Comparison of ENCODE assay signal across 8 cellular contexts in the genomic region with DNA sequence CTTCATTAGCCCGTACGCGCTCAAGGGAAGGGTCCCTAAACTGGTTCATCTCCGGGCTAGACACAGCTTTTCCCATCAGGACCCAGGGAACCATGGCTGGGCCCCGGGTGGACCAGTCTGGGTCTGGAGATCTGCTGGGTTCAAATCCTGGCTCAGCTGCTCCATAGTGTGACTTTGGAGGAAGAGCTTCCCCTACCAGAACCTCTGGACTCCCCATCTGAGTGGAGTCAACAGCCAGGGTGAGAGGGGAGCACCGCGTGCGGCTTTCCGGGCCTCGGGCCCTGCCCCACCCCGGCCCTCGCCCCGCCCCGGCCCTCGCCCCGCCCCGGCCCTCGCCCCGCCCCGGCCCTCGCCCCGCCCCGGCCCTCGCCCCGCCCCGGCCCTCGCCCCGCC. TPM values are rescaled to one million over a fixed set of nuclear protein-coding genes. Genes with fewer than 3 reads are reported as not detected.
DNase-seq lines count a peak whose midpoint lies in the region; TF ChIP-seq lines count a peak whose summit lies in the region.

No MANE protein-coding gene starts in this region.

- H3K4me1 ChIP-seq in Karpas-422 (ENCODE audit: low read length) (peaks cover 23% of the 10 kb centered on the region), osteoblast (ENCODE audit: insufficient read depth, low read length) (peaks cover 3% of the 10 kb centered on the region)

- H3K9me3 Mint-ChIP-seq in osteocyte (ENCODE audit: unreplicated experiment): no peaks in the 10 kb centered on the region

- H3K79me2 ChIP-seq in Karpas-422 (ENCODE audit: low read length) (no peaks in the 10 kb centered on the region), osteoblast (ENCODE audit: insufficient read depth, low read length) (no peaks in the 10 kb centered on the region)

- H3K36me3 ChIP-seq in Karpas-422 (ENCODE audit: insufficient read depth, low read length) (no peaks in the 10 kb centered on the region), osteoblast (ENCODE audit: insufficient read depth, low read length) (no peaks in the 10 kb centered on the region)

- H3K27me3 ChIP-seq in Karpas-422 (ENCODE audit: low read length): no peaks in the 10 kb centered on the region
- H3K27me3 ChIP-seq in osteoblast (ENCODE audit: insufficient read depth, low read length): no peaks in the 10 kb centered on the region

- H3K4me3 ChIP-seq in Karpas-422 (ENCODE audit: low read length) (no peak overlapping the region), coronary artery (peak overlapping the region; percentile 87), osteoblast (ENCODE audit: insufficient read depth, low read length) (no peak overlapping the region)

- peaks cover 8% of the 10 kb centered on the region for H3K4me1 Mint-ChIP-seq in osteocyte (ENCODE audit: unreplicated experiment)

- H3K9me3 ChIP-seq in Karpas-422 (ENCODE audit: low read length): no peaks in the 10 kb centered on the region
- no peaks in the 10 kb centered on the region for H3K9me3 ChIP-seq in osteoblast (ENCODE audit: low read depth, low read length)

- H3K27ac Mint-ChIP-seq in osteocyte (ENCODE audit: unreplicated experiment): no peak overlapping the region

- H3K4me2 ChIP-seq in Karpas-422 (ENCODE audit: low read depth, low read length, poor library complexity, severe bottlenecking): no peak overlapping the region
- H3K4me2 ChIP-seq in osteoblast (ENCODE audit: insufficient read depth, low read length): peak overlapping the region; percentile 48

- no peaks in the 10 kb centered on the region for H3K36me3 Mint-ChIP-seq in osteocyte (ENCODE audit: unreplicated experiment)

- H3K4me3 Mint-ChIP-seq in osteocyte (ENCODE audit: unreplicated experiment): no peak overlapping the region

- no peaks in the 10 kb centered on the region for H3K27me3 Mint-ChIP-seq in osteocyte (ENCODE audit: unreplicated experiment)

- H3K27ac ChIP-seq in Karpas-422 (ENCODE audit: low read length): no peak overlapping the region
- H3K27ac ChIP-seq in coronary artery: peak overlapping the region in 1 of 2 donors; percentile 76
- H3K27ac ChIP-seq in osteoblast (ENCODE audit: low read depth, low read length): no peak overlapping the region

- DNase-seq in Caki2 (ENCODE audit: low read depth): peak; percentile 12
- peak; percentile 62 for DNase-seq in Karpas-422
- no peak for DNase-seq in coronary artery (ENCODE audit: low spot score)
- DNase-seq in osteoblast (ENCODE audit: insufficient read length, low spot score, missing footprints): no peak
- DNase-seq in osteocyte (ENCODE audit: extremely low spot score, unreplicated experiment): no peak
- DNase-seq in NCI-H524 treated with DMSO at 0.1 percent for 48 hours (lab: John Stamatoyannopoulos, UW): no peak
- no peak for DNase-seq in H4 (ENCODE audit: low spot score)
- no peak for DNase-seq in DMS153 treated with DMSO at 0.1 percent for 48 hours (lab: John Stamatoyannopoulos, UW; ENCODE audit: unreplicated experiment)

- no peaks in the 10 kb centered on the region for H3K9me2 ChIP-seq in Karpas-422 (replicated peaks; ENCODE audit: insufficient read depth, low read length)

- no peak overlapping the region for H2AFZ ChIP-seq in Karpas-422 (ENCODE audit: low read length)
- H2AFZ ChIP-seq in osteoblast (ENCODE audit: low read length): no peak overlapping the region

- H4K20me1 ChIP-seq in Karpas-422 (ENCODE audit: insufficient read depth, low read depth, low read length): no peaks in the 10 kb centered on the region; the same call in 1 of the 2 replicates
- H4K20me1 ChIP-seq in osteoblast (ENCODE audit: insufficient read depth, low read length): no peaks in the 10 kb centered on the region

- in situ Hi-C loops in Caki2 (cut with HindIII; ENCODE audit: low pct_unique_long_range_greater_than_20kb, low sequenced_read_pairs): no loop called here

- no peak for TF ChIP-seq CTCF in coronary artery (IDR thresholded peaks at IDR 0.05)
- TF ChIP-seq CTCF in osteoblast (IDR thresholded peaks at IDR 0.05; ENCODE audit: extremely low read depth, low read depth, low read length): no peak
- no peak for TF ChIP-seq CTCF in osteocyte (IDR thresholded peaks at IDR 0.05)

- no peak overlapping the region for H3K9ac ChIP-seq in Karpas-422 (ENCODE audit: low read length)

RNA-seq across cellular contexts. Expression of a gene that starts 41.2 kb away (rescaled TPM):
- 0.24 TPM in 1 of 2 replicates, not detected in the other for total RNA-seq in Caki2 (2014; rRNA removed; shearing (Covaris generic); ENCODE audit: low replicate concordance)
- total RNA-seq in Karpas-422 (2014; rRNA removed; shearing (Covaris generic); ENCODE audit: low replicate concordance): 0.47 TPM in 1 of 2 replicates, not detected in the other
- total RNA-seq in osteoblast (1.1 TPM in 1 of 2 replicates, not detected in the other), osteocyte (7.0 and 8.5 TPM in 2 replicates)
- 1.8 TPM in 1 of 2 replicates, not detected in the other for total RNA-seq in H4 (2014; rRNA removed; shearing (Covaris generic))

Comparison
In these comparisons a context has a peak if more than half of its experiments do, and no peak if none do; other contexts are left out.
1. DNase-seq: peak in Caki2 (single experiment) and Karpas-422 (single experiment); none in coronary artery (single experiment), osteoblast (single experiment), osteocyte (single experiment), NCI-H524 treated with DMSO at 0.1 percent for 48 hours (single experiment), H4 (single experiment) and DMS153 treated with DMSO at 0.1 percent for 48 hours (single experiment).